ENCODE assay signal across 3 cellular contexts in genomic region chr3:63513801-63514200, GRCh38.
"Had no signal": no experiment of that assay in that cellular context is flagged by ENCODE, and none has a peak within 500 bp of the region (broad histone marks: within the 10 kb centered on the region; RNA-seq: fewer than 3 reads in every experiment).

No MANE protein-coding gene starts in this region.

- DNase-seq: IMR-90, KBM-7, KG1 had no signal
